1 cellular context compared by ENCODE assay signal in genomic region chr7:44847509-44847919, GRCh38.
TF ChIP-seq lines count a peak whose summit lies in the region.

No MANE protein-coding gene starts in this region.

TF ChIP-seq in K562, 482 proteins besides CTCF, POLR2A, EP300 and RAD21 (continued from another document and continues in another):
- no peak for TF ChIP-seq NRF1 (conservative IDR thresholded peaks at IDR 0.05 in 1 of 2, IDR thresholded peaks at IDR 0.05 in 1 of 2)
- no peak for TF ChIP-seq ZNF253 (CRISPR knock-in tag; conservative IDR thresholded peaks at IDR 0.05)
- TF ChIP-seq ZNF668 (CRISPR knock-in tag; IDR thresholded peaks at IDR 0.05) = no peak
- TF ChIP-seq ZNF449 (CRISPR knock-in tag; IDR thresholded peaks at IDR 0.05) = no peak
- TF ChIP-seq ZNF3 (CRISPR knock-in tag; IDR thresholded peaks at IDR 0.05) = no peak
- no peak for TF ChIP-seq ZNF512 (tag; IDR thresholded peaks at IDR 0.05)
- no peak for TF ChIP-seq BACH1 (tag; IDR thresholded peaks at IDR 0.05)
- no peak for TF ChIP-seq ZNF277 (CRISPR knock-in tag; IDR thresholded peaks at IDR 0.05; ENCODE audit: borderline replicate concordance)
- TF ChIP-seq RBM39 (optimal IDR thresholded peaks at IDR 0.05; ENCODE audit: low read depth, low read length) = no peak
- TF ChIP-seq ZNF584 (CRISPR knock-in tag; IDR thresholded peaks at IDR 0.05; ENCODE audit: low read depth) = peak; percentile 77; the same call in 1 of the 2 replicates
- TF ChIP-seq KDM2B (CRISPR knock-in tag; IDR thresholded peaks at IDR 0.05) = peak; percentile 91; the same call in 1 of the 2 replicates
- TF ChIP-seq GMEB1 (CRISPR knock-in tag; IDR thresholded peaks at IDR 0.05) = no peak
- no peak for TF ChIP-seq CREB3 (tag; conservative IDR thresholded peaks at IDR 0.05; ENCODE audit: low read depth)
- TF ChIP-seq CREB1 (IDR thresholded peaks at IDR 0.05) = peak; percentile 79
- TF ChIP-seq CREB1 (CRISPR knock-in tag; IDR thresholded peaks at IDR 0.05) = peak; percentile 13; the same call in 1 of the 2 replicates
- TF ChIP-seq NCOA2 (IDR thresholded peaks at IDR 0.05; ENCODE audit: partially characterized antibody in 2 of 2) = no peak
- TF ChIP-seq DDX20 (tag; IDR thresholded peaks at IDR 0.05; ENCODE audit: low read depth) = no peak
- TF ChIP-seq ZNF395 (CRISPR knock-in tag; IDR thresholded peaks at IDR 0.05) = peak; percentile 73
- no peak for TF ChIP-seq HMG20B (CRISPR knock-in tag; IDR thresholded peaks at IDR 0.05)
- TF ChIP-seq HCFC1 (IDR thresholded peaks at IDR 0.05; ENCODE audit: low read depth, low read length) = no peak; the same call in 1 of the 2 replicates
- 0 out of 2 replicates have a peak, but pooled peaks have one; percentile 5 for TF ChIP-seq MIER1 (IDR thresholded peaks at IDR 0.05; ENCODE audit: low read depth)
- TF ChIP-seq CUX1 (CRISPR knock-in tag; IDR thresholded peaks at IDR 0.05) = no peak
- TF ChIP-seq ZNF431 (CRISPR knock-in tag; IDR thresholded peaks at IDR 0.05) = no peak
- no peak for TF ChIP-seq ZNF217 (CRISPR knock-in tag; IDR thresholded peaks at IDR 0.05)
- no peak for TF ChIP-seq TFAM (CRISPR knock-in tag; conservative IDR thresholded peaks at IDR 0.05)
- TF ChIP-seq PHB2 (IDR thresholded peaks at IDR 0.05; ENCODE audit: low read depth) = no peak; the same call in 1 of the 2 replicates
- peak; percentile 57 for TF ChIP-seq FUS (optimal IDR thresholded peaks at IDR 0.05; ENCODE audit: low read depth, low read length)
- no peak for TF ChIP-seq CHCHD3 (CRISPR knock-in tag; IDR thresholded peaks at IDR 0.05)
- TF ChIP-seq WHSC1 (IDR thresholded peaks at IDR 0.05; ENCODE audit: low read length) = no peak
- no peak for TF ChIP-seq PATZ1 (CRISPR knock-in tag; IDR thresholded peaks at IDR 0.05; ENCODE audit: borderline replicate concordance)
- no peak; the same call in 1 of the 2 replicates for TF ChIP-seq E2F4 (CRISPR knock-in tag; IDR thresholded peaks at IDR 0.05; ENCODE audit: low read depth)
- peak; percentile 73 for TF ChIP-seq FOXM1 (IDR thresholded peaks at IDR 0.05; ENCODE audit: low read depth)
- TF ChIP-seq FOXM1 (CRISPR knock-in tag; IDR thresholded peaks at IDR 0.05; ENCODE audit: low read depth) = 0 out of 2 replicates have a peak, but pooled peaks have one; percentile 87
- no peak for TF ChIP-seq THRAP3 (IDR thresholded peaks at IDR 0.05; ENCODE audit: borderline replicate concordance)
- TF ChIP-seq SNAPC5 (CRISPR knock-in tag; IDR thresholded peaks at IDR 0.05) = no peak
- TF ChIP-seq SIN3A (IDR thresholded peaks at IDR 0.05; ENCODE audit: borderline replicate concordance in 2 of 2, control insufficient read depth in 1 of 2, low read depth in 2 of 2, low read length in 2 of 2) = peak in 1 of 2 experiments; percentile 79; a peak in 2 of 4 replicates
- TF ChIP-seq TAF7 (tag; IDR thresholded peaks at IDR 0.05) = no peak
- peak in 1 of 2 experiments; percentile 54; a peak in 2 of 4 replicates for TF ChIP-seq MAZ (CRISPR knock-in tag; conservative IDR thresholded peaks at IDR 0.05 in 1 of 2, IDR thresholded peaks at IDR 0.05 in 1 of 2)
- TF ChIP-seq BDP1 (IDR thresholded peaks at IDR 0.05; ENCODE audit: insufficient read depth, insufficient read length) = no peak
- no peak for TF ChIP-seq ZNF696 (CRISPR knock-in tag; conservative IDR thresholded peaks at IDR 0.05)
- TF ChIP-seq KAT8 (IDR thresholded peaks at IDR 0.05; ENCODE audit: low read depth) = no peak
- no peak for TF ChIP-seq MED1 (CRISPR knock-in tag; IDR thresholded peaks at IDR 0.05; ENCODE audit: borderline replicate concordance)
- no peak for TF ChIP-seq ZNF764 (CRISPR knock-in tag; IDR thresholded peaks at IDR 0.05; ENCODE audit: low read depth)
- peak; percentile 73; the same call in 1 of the 2 replicates for TF ChIP-seq ZBTB33 (CRISPR knock-in tag; IDR thresholded peaks at IDR 0.05)
- peak; percentile 89 for TF ChIP-seq ERF (CRISPR knock-in tag; IDR thresholded peaks at IDR 0.05)
